In the genomic region with DNA sequence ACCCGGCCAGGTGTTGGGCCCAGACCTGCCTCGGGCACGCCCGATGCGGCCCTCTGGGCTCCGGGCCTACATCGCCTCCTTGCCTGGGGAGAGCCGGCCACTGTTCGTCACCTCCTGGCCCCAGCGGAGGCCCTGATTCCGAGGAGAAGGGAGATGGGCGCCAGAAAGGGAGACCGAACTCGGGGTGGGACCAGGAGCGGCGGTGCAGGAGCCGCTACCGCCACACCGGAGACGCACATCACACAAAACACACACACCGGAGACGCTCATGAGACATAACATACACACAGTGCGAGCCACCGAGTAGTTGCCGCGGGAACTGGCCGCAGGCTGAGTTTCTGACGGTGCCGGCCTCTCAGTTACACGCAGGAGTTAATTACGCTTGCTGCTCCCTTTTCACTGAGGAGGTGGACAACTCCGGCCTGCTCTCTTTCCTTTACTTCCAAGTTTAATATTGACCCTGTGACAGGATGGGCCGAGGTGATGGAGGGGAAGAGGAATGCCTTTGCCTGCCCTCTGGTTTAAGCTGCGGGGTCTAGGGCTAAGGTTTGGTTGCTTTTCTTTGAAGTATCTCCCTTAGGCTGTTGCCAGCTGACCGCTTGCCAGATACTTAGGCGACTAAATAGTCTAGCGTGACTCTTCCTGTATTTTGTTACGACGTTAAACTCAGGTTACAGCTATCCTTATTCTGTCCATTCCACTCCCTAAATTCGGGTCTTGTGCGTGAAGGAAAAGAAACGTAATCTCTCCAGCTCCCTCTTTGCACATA, we compare ENCODE assay signal across 8 cellular contexts. TPM values are rescaled to one million over a fixed set of nuclear protein-coding genes. Genes with fewer than 3 reads are reported as not detected.
DNase-seq lines count a peak whose midpoint lies in the region; ATAC-seq and TF ChIP-seq lines count a peak whose summit lies in the region.

No MANE protein-coding gene starts in this region.

- H3K4me1 Mint-ChIP-seq in activated CD4-positive, alpha-beta memory T cell treated with anti-CD3 and anti-CD28 coated beads, Interleukin-2, amount 10 ng/mL, durations not matched to agents 7 days and 5 days, result peaks cover 50% of the 10 kb centered on the region
- peaks cover 30 to 83% (median 73%) of the 10 kb centered on the region in 4 donors for H3K4me1 Mint-ChIP-seq in naive thymus-derived CD8-positive, alpha-beta T cell
- peaks cover 19% of the 10 kb centered on the region for H3K4me1 Mint-ChIP-seq in type B pancreatic cell (ENCODE audit: unreplicated experiment)

- peaks cover 30% of the 10 kb centered on the region for H3K36me3 Mint-ChIP-seq in activated CD4-positive, alpha-beta memory T cell treated with anti-CD3 and anti-CD28 coated beads, Interleukin-2, amount 10 ng/mL, durations not matched to agents 7 days and 5 days (ENCODE audit: low read depth)
- H3K36me3 Mint-ChIP-seq in naive thymus-derived CD8-positive, alpha-beta T cell, result peaks cover 0 to 16% (median 6%) of the 10 kb centered on the region in 3 donors
- peaks cover 11% of the 10 kb centered on the region for H3K36me3 Mint-ChIP-seq in type B pancreatic cell

- peak overlapping the region; percentile 95 for H3K27ac Mint-ChIP-seq in activated CD4-positive, alpha-beta memory T cell treated with anti-CD3 and anti-CD28 coated beads, Interleukin-2, amount 10 ng/mL, durations not matched to agents 7 days and 5 days
- peak overlapping the region; percentile 95 to 100 (median 98) for H3K27ac Mint-ChIP-seq in naive thymus-derived CD8-positive, alpha-beta T cell
- peak overlapping the region; percentile 100 for H3K27ac Mint-ChIP-seq in type B pancreatic cell

- H3K4me3 Mint-ChIP-seq in activated CD4-positive, alpha-beta memory T cell treated with anti-CD3 and anti-CD28 coated beads, Interleukin-2, amount 10 ng/mL, durations not matched to agents 7 days and 5 days, result peak overlapping the region; percentile 90
- H3K4me3 Mint-ChIP-seq in naive thymus-derived CD8-positive, alpha-beta T cell, result peak overlapping the region; percentile 86 to 100 (median 96)
- peak overlapping the region; percentile 99 for H3K4me3 Mint-ChIP-seq in type B pancreatic cell

- no peaks in the 10 kb centered on the region for H3K27me3 Mint-ChIP-seq in activated CD4-positive, alpha-beta memory T cell treated with anti-CD3 and anti-CD28 coated beads, Interleukin-2, amount 10 ng/mL, durations not matched to agents 7 days and 5 days
- H3K27me3 Mint-ChIP-seq in naive thymus-derived CD8-positive, alpha-beta T cell, result no peaks in the 10 kb centered on the region
- no peaks in the 10 kb centered on the region for H3K27me3 Mint-ChIP-seq in type B pancreatic cell

- ATAC-seq in GM18508 (IDR thresholded peaks at IDR 0.05; ENCODE audit: insufficient read depth, unreplicated experiment) (peak; percentile 23), HG02943 (IDR thresholded peaks at IDR 0.05; ENCODE audit: low read depth, unreplicated experiment) (peak; percentile 40)
- peak; percentile 51 to 52 for ATAC-seq in naive thymus-derived CD8-positive, alpha-beta T cell

- H3K9me3 Mint-ChIP-seq in activated CD4-positive, alpha-beta memory T cell treated with anti-CD3 and anti-CD28 coated beads, Interleukin-2, amount 10 ng/mL, durations not matched to agents 7 days and 5 days, result no peaks in the 10 kb centered on the region
- H3K9me3 Mint-ChIP-seq in naive thymus-derived CD8-positive, alpha-beta T cell, result no peaks in the 10 kb centered on the region
- no peaks in the 10 kb centered on the region for H3K9me3 Mint-ChIP-seq in type B pancreatic cell

- CTCF ChIA-PET in activated CD4-positive, alpha-beta memory T cell treated with anti-CD3 and anti-CD28 coated beads, Interleukin-2, amount 10 ng/mL, durations not matched to agents 7 days and 5 days (lab: Charles Lee), result interaction anchor here (0.8 to 3.4 kb wide), 14 partner anchors 12 to 231 kb away, joined by 3 to 47 read pairs (median 4); partner anchors contain the start of genes CEP97, RPL24, SENP7 and TRMT10C

- peak; percentile 35 for DNase-seq in Ammon's horn (ENCODE audit: low spot score)
- peak; percentile 28 for DNase-seq in NCI-H1694 (lab: John Stamatoyannopoulos, UW)
- peak; percentile 60 for DNase-seq in activated CD4-positive, alpha-beta memory T cell treated with anti-CD3 and anti-CD28 coated beads, Interleukin-2, amount 10 ng/mL, durations not matched to agents 7 days and 5 days
- peak; percentile 68 for DNase-seq in fibroblast of mammary gland (ENCODE audit: low read depth)
- DNase-seq in naive thymus-derived CD8-positive, alpha-beta T cell, result peak in 5 of 10 donors; percentile 7 to 75 (median 35)
- no peak for DNase-seq in type B pancreatic cell (ENCODE audit: extremely low spot score, unreplicated experiment)

- TF ChIP-seq CTCF in fibroblast of mammary gland (conservative IDR thresholded peaks at IDR 0.05; ENCODE audit: control insufficient read depth, insufficient read depth, low read depth, low read length) (no peak), type B pancreatic cell (conservative IDR thresholded peaks at IDR 0.05) (no peak)

- POLR2A ChIA-PET in activated CD4-positive, alpha-beta memory T cell treated with anti-CD3 and anti-CD28 coated beads, Interleukin-2, amount 10 ng/mL, durations not matched to agents 7 days and 5 days (lab: Charles Lee), result interaction anchor here (0.8 to 3.6 kb wide), 36 partner anchors 12 to 277 kb away, joined by 3 to 73 read pairs (median 4); partner anchors contain the start of genes CEP97, NFKBIZ, RPL24 and SENP7
- POLR2A ChIA-PET in naive thymus-derived CD8-positive, alpha-beta T cell (lab: Charles Lee), result interaction anchor here (0.7 to 3.5 kb wide), 23 partner anchors 10 to 1173 kb away, joined by 3 to 68 read pairs (median 5); partner anchors contain the start of genes LNP1, NXPE3, RPL24 and SENP7

- peak overlapping the region; percentile 96 for H3K4me3 ChIP-seq in fibroblast of mammary gland (ENCODE audit: control insufficient read depth, low read depth, low read length)

RNA-seq across cellular contexts. Expression of gene PCNP, which starts 0.6 kb away (rescaled TPM):
- 100 to 1,000 TPM; 163 to 172 TPM for total RNA-seq in activated CD4-positive, alpha-beta memory T cell treated with anti-CD3 and anti-CD28 coated beads, Interleukin-2, amount 10 ng/mL, durations not matched to agents 7 days and 5 days
- 100 to 1,000 TPM; 180 to 189 TPM for total RNA-seq in naive thymus-derived CD8-positive, alpha-beta T cell
- 100 to 1,000 TPM; 112 to 130 (median 124) TPM for polyA plus RNA-seq in naive thymus-derived CD8-positive, alpha-beta T cell
- 154 and 163 TPM in 2 replicates for total RNA-seq in type B pancreatic cell (ENCODE audit: low replicate concordance)

RNA-seq across cellular contexts. Expression of gene TRMT10C, which starts 12.9 kb away (rescaled TPM):
- total RNA-seq in activated CD4-positive, alpha-beta memory T cell treated with anti-CD3 and anti-CD28 coated beads, Interleukin-2, amount 10 ng/mL, durations not matched to agents 7 days and 5 days, result 10 to 100 TPM; 21.4 to 22.7 TPM
- total RNA-seq in naive thymus-derived CD8-positive, alpha-beta T cell, result 10 to 100 TPM; 27.2 to 30.5 TPM
- 10 to 100 TPM; 34.1 to 52.7 (median 36.7) TPM for polyA plus RNA-seq in naive thymus-derived CD8-positive, alpha-beta T cell
- 28.5 and 31.9 TPM in 2 replicates for total RNA-seq in type B pancreatic cell (ENCODE audit: low replicate concordance)
